8 cellular contexts compared by ENCODE assay signal in genomic region chr6:136290406-136291010, GRCh38. TPM values are rescaled to one million over a fixed set of nuclear protein-coding genes. Genes with fewer than 3 reads are reported as not detected.
DNase-seq lines count a peak whose midpoint lies in the region; ATAC-seq and TF ChIP-seq lines count a peak whose summit lies in the region.

No MANE protein-coding gene starts in this region.

- H3K9ac ChIP-seq in parathyroid adenoma = peak overlapping the region; percentile 94

- peak overlapping the region; percentile 100 for H3K27ac ChIP-seq in parathyroid adenoma
- peak overlapping the region; percentile 98 to 100 (median 100) for H3K27ac ChIP-seq in tibial nerve

- peak overlapping the region; percentile 96 for H3K4me2 ChIP-seq in parathyroid adenoma (ENCODE audit: low read length)

- H3K4me3 ChIP-seq in MG63 (peak overlapping the region; percentile 97), parathyroid adenoma (ENCODE audit: low read depth, low read length) (peak overlapping the region; percentile 100), tibial nerve (peak overlapping the region; percentile 93 to 99 (median 97))

- peaks cover 21% of the 10 kb centered on the region for H3K36me3 ChIP-seq in MG63
- H3K36me3 ChIP-seq in parathyroid adenoma (ENCODE audit: control insufficient read depth, insufficient read depth, low read length) = no peaks in the 10 kb centered on the region
- H3K36me3 ChIP-seq in tibial nerve = no peaks in the 10 kb centered on the region

- WGBS in tibial nerve, 2 donors = 1 to 3% methylated on average over 22 of the region's 22 CpGs

- TF ChIP-seq POLR2A in tibial nerve (IDR thresholded peaks at IDR 0.05) = no peak

- H3K27me3 ChIP-seq in MG63 (no peaks in the 10 kb centered on the region), parathyroid adenoma (ENCODE audit: control insufficient read depth, insufficient read depth, low read length) (no peaks in the 10 kb centered on the region), tibial nerve (no peaks in the 10 kb centered on the region)

- H3K4me1 ChIP-seq in parathyroid adenoma (peaks cover 13% of the 10 kb centered on the region), tibial nerve (peaks cover 0 to 42% (median 29%) of the 10 kb centered on the region in 4 donors)

- peaks cover 36% of the 10 kb centered on the region for H3K79me2 ChIP-seq in parathyroid adenoma

- ATAC-seq in GM21825 (IDR thresholded peaks at IDR 0.05; ENCODE audit: unreplicated experiment) = peak; percentile 25

- H3K9me3 ChIP-seq in MG63 = no peaks in the 10 kb centered on the region
- no peaks in the 10 kb centered on the region for H3K9me3 ChIP-seq in parathyroid adenoma (ENCODE audit: control insufficient read depth, low read length)
- no peaks in the 10 kb centered on the region for H3K9me3 ChIP-seq in tibial nerve

- H2AFZ ChIP-seq in parathyroid adenoma = peak overlapping the region; percentile 92

- intact Hi-C loops in head of caudate nucleus (cut with DNase I) = loop anchor here (10.0 kb wide), 1 partner anchor 504 kb away; the partner anchor contains the start of gene MAP3K5

- TF ChIP-seq EP300 in tibial nerve (IDR thresholded peaks at IDR 0.05) = no peak

- DNase-seq in DMS 273 (lab: John Stamatoyannopoulos, UW; ENCODE audit: unreplicated experiment) (peak; percentile 95), MG63 (peak; percentile 91), SK-N-DZ (ENCODE audit: low spot score) (peak; percentile 77), head of caudate nucleus (peak; percentile 23 to 81 (median 64)), tibial nerve (ENCODE audit: low spot score in 2 of 2) (peak; percentile 30 to 59)
- DNase-seq in activated naive CD4-positive, alpha-beta T cell treated with anti-CD3 and anti-CD28 coated beads, Interleukin-2, amount 50 U/mL, for 16 hours = peak; percentile 72

- TF ChIP-seq CTCF in parathyroid adenoma (IDR thresholded peaks at IDR 0.05) = no peak
- no peak for TF ChIP-seq CTCF in tibial nerve (IDR thresholded peaks at IDR 0.05)

RNA-seq across cellular contexts. Expression of gene BCLAF1, which starts 0.9 kb away (rescaled TPM):
- total RNA-seq in MG63 (2014; rRNA removed; shearing (Covaris generic); ENCODE audit: low replicate concordance) = 58.5 and 108 TPM in 2 replicates
- 62.3 and 65.1 TPM in 2 replicates for polyA plus RNA-seq in SK-N-DZ (2014; cell fraction: cytosol; rRNA removed)
- polyA plus RNA-seq in SK-N-DZ (2014; cell fraction: nucleus; rRNA removed) = 73.7 and 81.5 TPM in 2 replicates
- total RNA-seq in tibial nerve = 100 to 1,000 TPM; 108 to 252 (median 151) TPM

RNA-seq across cellular contexts. Expression of gene MTFR2, which starts 40.4 kb away (rescaled TPM):
- total RNA-seq in MG63 (2014; rRNA removed; shearing (Covaris generic); ENCODE audit: low replicate concordance) = 5.7 and 16.3 TPM in 2 replicates
- 6.2 and 11.1 TPM in 2 replicates for polyA plus RNA-seq in SK-N-DZ (2014; cell fraction: cytosol; rRNA removed)
- 10.3 and 15.7 TPM in 2 replicates for polyA plus RNA-seq in SK-N-DZ (2014; cell fraction: nucleus; rRNA removed)
- total RNA-seq in tibial nerve = 1 to 10 TPM in 1 of 4 donors, under 1 TPM in 2, not detected in 1; 0.30 to 4.7 (median 0.84) TPM

Comparison
In these comparisons a context has a peak if more than half of its experiments do, and no peak if none do; other contexts are left out.
1. Peak in every context shown above with its lines: DNase-seq, ATAC-seq, H3K4me3 ChIP-seq and H3K27ac ChIP-seq.
2. DNase-seq: peak in every context shown above with its lines; median percentile 95 in DMS 273; 91 in MG63; 77 in SK-N-DZ; 72 in activated naive CD4-positive, alpha-beta T cell treated with anti-CD3 and anti-CD28 coated beads, Interleukin-2, amount 50 U/mL, for 16 hours; 64 in head of caudate nucleus; 44 in tibial nerve.